In genomic region chr19:18070181-18070580, GRCh38 we compare ENCODE assay signal across 1 cellular context.
TF ChIP-seq lines count a peak whose summit lies in the region.

No MANE protein-coding gene starts in this region.

TF ChIP-seq in H1, 55 proteins besides CTCF, POLR2A, EP300 and RAD21:
- TF ChIP-seq KDM5A (IDR thresholded peaks at IDR 0.05; ENCODE audit: low read length) (no peak), BCL11A (IDR thresholded peaks at IDR 0.05; ENCODE audit: low read depth in 2 of 2, low read length in 2 of 2) (no peak), SIRT6 (IDR thresholded peaks at IDR 0.05; ENCODE audit: low read length) (no peak), POLR2AphosphoS5 (IDR thresholded peaks at IDR 0.05; ENCODE audit: low read depth, low read length) (no peak), BACH1 (IDR thresholded peaks at IDR 0.05; ENCODE audit: low read length) (no peak), MAX (IDR thresholded peaks at IDR 0.05) (no peak), SIX5 (IDR thresholded peaks at IDR 0.05; ENCODE audit: low read depth, low read length) (no peak), RXRA (IDR thresholded peaks at IDR 0.05; ENCODE audit: insufficient read depth, low read depth, low read length) (no peak), SRF (IDR thresholded peaks at IDR 0.05; ENCODE audit: low read depth, low read length) (no peak), CBX5 (IDR thresholded peaks at IDR 0.05; ENCODE audit: low read depth, low read length) (no peak), SP2 (IDR thresholded peaks at IDR 0.05; ENCODE audit: low read length) (no peak), GTF2F1 (IDR thresholded peaks at IDR 0.05; ENCODE audit: borderline replicate concordance, low read depth, low read length) (no peak), RBBP5 (IDR thresholded peaks at IDR 0.05; ENCODE audit: borderline replicate concordance, low read depth, low read length) (no peak), TBP (IDR thresholded peaks at IDR 0.05; ENCODE audit: low read depth, low read length) (no peak), SAP30 (IDR thresholded peaks at IDR 0.05; ENCODE audit: insufficient read depth, insufficient replicate concordance, low read length) (no peak), RNF2 (IDR thresholded peaks at IDR 0.05; ENCODE audit: borderline replicate concordance, low read depth, low read length, missing control alignments, poor library complexity, severe bottlenecking) (no peak), KDM1A (IDR thresholded peaks at IDR 0.05; ENCODE audit: borderline replicate concordance, low read length) (no peak), CHD7 (IDR thresholded peaks at IDR 0.05; ENCODE audit: insufficient replicate concordance, low read length) (no peak), E2F6 (IDR thresholded peaks at IDR 0.05) (no peak)
TF ChIP-seq in H1: peak in this region for 0.
